Comparison of ENCODE assay signal across 9 cellular contexts in genomic region chr14:105193916-105194782, GRCh38. TPM values are rescaled to one million over a fixed set of nuclear protein-coding genes. Genes with fewer than 3 reads are reported as not detected.
DNase-seq lines count a peak whose midpoint lies in the region; ATAC-seq and TF ChIP-seq lines count a peak whose summit lies in the region.
"Had no signal": no experiment of that assay in that cellular context is flagged by ENCODE, and none has a peak within 500 bp of the region (broad histone marks: within the 10 kb centered on the region; RNA-seq: fewer than 3 reads in every experiment).

No MANE protein-coding gene starts in this region.

- no peak overlapping the region for H3K4me3 ChIP-seq in right atrium auricular region
- H3K4me3 ChIP-seq in RWPE2 (ENCODE audit: severe bottlenecking), result no peak overlapping the region
- H3K4me3 ChIP-seq in uterus, result no peak overlapping the region

- H3K27ac Mint-ChIP-seq in endothelial cell (ENCODE audit: unreplicated experiment) (peak overlapping the region; percentile 95), glutamatergic neuron (ENCODE audit: unreplicated experiment) (no peak overlapping the region)

- peak overlapping the region; percentile 40 to 57 for H3K27ac ChIP-seq in right atrium auricular region
- no peak overlapping the region for H3K27ac ChIP-seq in RWPE2 (ENCODE audit: poor library complexity, severe bottlenecking)
- peak overlapping the region; percentile 51 to 54 for H3K27ac ChIP-seq in uterus

- peaks cover 45% of the 10 kb centered on the region for H3K4me1 Mint-ChIP-seq in endothelial cell (ENCODE audit: unreplicated experiment)
- peaks cover 3% of the 10 kb centered on the region for H3K4me1 Mint-ChIP-seq in glutamatergic neuron (ENCODE audit: low read depth, unreplicated experiment)

- no peak for TF ChIP-seq POLR2A in uterus (IDR thresholded peaks at IDR 0.05)

- H3K36me3 ChIP-seq in right atrium auricular region (no peaks in the 10 kb centered on the region), RWPE2 (ENCODE audit: low read depth) (no peaks in the 10 kb centered on the region), uterus (no peaks in the 10 kb centered on the region)

- intact Hi-C loops in Right ventricle myocardium inferior (cut with DNase I) (loop anchor here (2.0 kb wide), 1 partner anchor 107 kb away; no protein-coding TSS in a partner anchor), uterus (cut with DNase I; ENCODE audit: low total_unique reads) (no loop called here)

- TF ChIP-seq CTCF in right atrium auricular region (IDR thresholded peaks at IDR 0.05), result no peak
- TF ChIP-seq CTCF in RWPE2 (IDR thresholded peaks at IDR 0.05; ENCODE audit: poor library complexity, severe bottlenecking), result no peak
- TF ChIP-seq CTCF in endothelial cell (IDR thresholded peaks at IDR 0.05; ENCODE audit: unreplicated experiment), result no peak
- TF ChIP-seq CTCF in uterus (IDR thresholded peaks at IDR 0.05), result no peak
- TF ChIP-seq CTCF in glutamatergic neuron (IDR thresholded peaks at IDR 0.05; ENCODE audit: partially characterized antibody, unreplicated experiment), result no peak

- ATAC-seq in Right ventricle myocardium inferior (no peak), RWPE2 (ENCODE audit: low read depth) (peak; percentile 23), HG02763 (IDR thresholded peaks at IDR 0.05; ENCODE audit: unreplicated experiment) (no peak), HG03378 (IDR thresholded peaks at IDR 0.05; ENCODE audit: unreplicated experiment) (no peak)

- H3K4me1 ChIP-seq in right atrium auricular region, result peaks cover 0 to 64% of the 10 kb centered on the region in 2 donors
- peaks cover 3% of the 10 kb centered on the region for H3K4me1 ChIP-seq in RWPE2 (ENCODE audit: insufficient read depth, poor library complexity, severe bottlenecking)
- no peaks in the 10 kb centered on the region for H3K4me1 ChIP-seq in uterus

- H3K36me3 Mint-ChIP-seq in endothelial cell (ENCODE audit: low read depth, unreplicated experiment) (no peaks in the 10 kb centered on the region), glutamatergic neuron (ENCODE audit: unreplicated experiment) (no peaks in the 10 kb centered on the region)

- no peaks in the 10 kb centered on the region for H3K9me3 ChIP-seq in right atrium auricular region
- no peaks in the 10 kb centered on the region for H3K9me3 ChIP-seq in RWPE2 (ENCODE audit: severe bottlenecking)
- H3K9me3 ChIP-seq in uterus, result no peaks in the 10 kb centered on the region

- DNase-seq in right atrium auricular region (ENCODE audit: low spot score) (no peak), Right ventricle myocardium inferior (ENCODE audit: missing footprints) (no peak), RWPE2 (ENCODE audit: low spot score) (no peak), endothelial cell (ENCODE audit: low spot score) (no peak), uterus (no peak), glutamatergic neuron (no peak)
- DNase-seq: KBM-7 had no signal

- H3K4me3 Mint-ChIP-seq in endothelial cell (ENCODE audit: unreplicated experiment), result no peak overlapping the region
- H3K4me3 Mint-ChIP-seq in glutamatergic neuron (ENCODE audit: unreplicated experiment), result no peak overlapping the region

- H3K27me3 Mint-ChIP-seq in endothelial cell (ENCODE audit: unreplicated experiment) (peaks cover 27% of the 10 kb centered on the region), glutamatergic neuron (ENCODE audit: unreplicated experiment) (peaks cover 10% of the 10 kb centered on the region)

- H3K27me3 ChIP-seq in right atrium auricular region, result peaks cover 4 to 20% of the 10 kb centered on the region in 2 donors
- H3K27me3 ChIP-seq in RWPE2 (ENCODE audit: insufficient read depth, poor library complexity, severe bottlenecking), result peaks cover 21% of the 10 kb centered on the region
- peaks cover 0 to 15% of the 10 kb centered on the region in 2 donors for H3K27me3 ChIP-seq in uterus

- H3K9me3 Mint-ChIP-seq in endothelial cell (ENCODE audit: unreplicated experiment) (no peaks in the 10 kb centered on the region), glutamatergic neuron (ENCODE audit: unreplicated experiment) (peaks cover 5% of the 10 kb centered on the region)

RNA-seq across cellular contexts. Expression of gene NUDT14, which starts 13.0 kb away (rescaled TPM):
- total RNA-seq in right atrium auricular region (10 to 100 TPM; 17.1 to 18.9 TPM), Right ventricle myocardium inferior (33.9 TPM), endothelial cell (ENCODE audit: unreplicated experiment) (135 TPM), uterus (10 to 100 TPM in 3 of 4 donors, not detected in 1; 11.0 to 22.3 (median 13.2) TPM), glutamatergic neuron (ENCODE audit: unreplicated experiment) (114 TPM)

RNA-seq across cellular contexts. Expression of gene JAG2, which starts 25.6 kb away (rescaled TPM):
- 10 to 100 TPM; 14.5 to 17.3 TPM for total RNA-seq in right atrium auricular region
- total RNA-seq in Right ventricle myocardium inferior, result 34.6 TPM
- 280 TPM for total RNA-seq in endothelial cell (ENCODE audit: unreplicated experiment)
- 10 to 100 TPM in 2 of 4 donors, 1 to 10 TPM in 2; 7.6 to 27.4 (median 11.9) TPM for total RNA-seq in uterus
- 84.1 TPM for total RNA-seq in glutamatergic neuron (ENCODE audit: unreplicated experiment)

RNA-seq across cellular contexts. Expression of gene BTBD6, which starts 54.2 kb away (rescaled TPM):
- total RNA-seq in right atrium auricular region, result 10 to 100 TPM; 26.9 to 34.9 TPM
- 48.8 TPM for total RNA-seq in Right ventricle myocardium inferior
- total RNA-seq in endothelial cell (ENCODE audit: unreplicated experiment), result 45.1 TPM
- 10 to 100 TPM; 12.8 to 41.9 (median 27.9) TPM for total RNA-seq in uterus
- total RNA-seq in glutamatergic neuron (ENCODE audit: unreplicated experiment), result 36.3 TPM
